36 cellular contexts compared by ENCODE assay signal in genomic region chr19:40162104-40162503, GRCh38. TPM values are rescaled to one million over a fixed set of nuclear protein-coding genes. Genes with fewer than 3 reads are reported as not detected.
"Had no signal": no experiment of that assay in that cellular context is flagged by ENCODE, and none has a peak within 500 bp of the region (broad histone marks: within the 10 kb centered on the region; RNA-seq: fewer than 3 reads in every experiment).

No MANE protein-coding gene starts in this region.

- H3K36me3 ChIP-seq: adrenal gland, ascending aorta, cardiac muscle cell had no signal

- DNase-seq: activated B cell treated with CpG ODN at 0.5 μM for 24 hours; activated CD4-positive, alpha-beta memory T cell treated with anti-CD3 and anti-CD28 coated beads for 36 hours; activated CD4-positive, alpha-beta T cell treated with anti-CD3 and anti-CD28 coated beads for 4 hours; activated CD4-positive, alpha-beta T cell treated with anti-CD3 and anti-CD28 coated beads, Interleukin-2, amount 10 ng/mL, durations not matched to agents 24 days and 14 days; activated CD4-positive, alpha-beta T cell treated with anti-CD3 and anti-CD28 coated beads, Interleukin-2, amount 50 U/mL, for 1 hour; activated CD4-positive, alpha-beta T cell treated with anti-CD3 and anti-CD28 coated beads, Interleukin-2, amount 50 U/mL, for 4 hours; activated CD4-positive, CD25-positive, alpha-beta regulatory T cell treated with anti-CD3 and anti-CD28 coated beads, Interleukin-2, amount 50 U/mL, for 72 hours; activated CD8-positive, alpha-beta memory T cell treated with anti-CD3 and anti-CD28 coated beads, Interleukin-2, amount 50 U/mL, for 4 hours; activated CD8-positive, alpha-beta T cell treated with anti-CD3 and anti-CD28 coated beads for 36 hours; activated effector memory CD4-positive, alpha-beta T cell treated with anti-CD3 and anti-CD28 coated beads, Interleukin-2, amount 50 U/mL, for 16 hours; activated gamma-delta T cell treated with Interleukin-2 at 50 U/mL for 16 hours; activated naive CD4-positive, alpha-beta T cell; activated naive CD4-positive, alpha-beta T cell treated with anti-CD3 and anti-CD28 coated beads for 36 hours; activated naive CD4-positive, alpha-beta T cell treated with anti-CD3 and anti-CD28 coated beads, Interleukin-2, amount 50 U/mL, for 16 hours; activated naive CD8-positive, alpha-beta T cell treated with anti-CD3 and anti-CD28 coated beads for 36 hours; activated T-cell treated with anti-CD3 and anti-CD28 coated beads for 4 hours; activated T-cell treated with anti-CD3 and anti-CD28 coated beads, Interleukin-2, amount 50 U/mL, for 1 hour; activated T-cell treated with anti-CD3 and anti-CD28 coated beads, Interleukin-2, amount 50 U/mL, for 4 hours; activated T-cell treated with anti-CD3 and anti-CD28 coated beads, Interleukin-2, amount 50 U/mL, for 72 hours; amygdala; anterior cingulate cortex; caudate nucleus; T-helper 9 cell had no signal

- H3K9me3 ChIP-seq: adrenal gland, ascending aorta had no signal

- H3K36me3 Mint-ChIP-seq: activated CD4-positive, alpha-beta memory T cell treated with anti-CD3 and anti-CD28 coated beads for 36 hours; activated naive CD4-positive, alpha-beta T cell treated with anti-CD3 and anti-CD28 coated beads, Interleukin-2, amount 50 U/mL, for 72 hours; activated naive CD8-positive, alpha-beta T cell treated with anti-CD3 and anti-CD28 coated beads for 36 hours; brain had no signal

- H3K4me1 Mint-ChIP-seq: activated T-helper 17 cell treated with anti-CD3 and anti-CD28 coated beads, Interleukin-2, amount 50 U/mL, for 72 hours; brain had no signal

- ATAC-seq: activated CD8-positive, alpha-beta T cell treated with anti-CD3 and anti-CD28 coated beads for 36 hours; activated naive CD4-positive, alpha-beta T cell treated with anti-CD3 and anti-CD28 coated beads, Interleukin-2, amount 50 U/mL, for 72 hours; activated T-cell treated with anti-CD3 and anti-CD28 coated beads, Interleukin-2, amount 50 U/mL, for 4 hours; activated T-cell treated with anti-CD3 and anti-CD28 coated beads, Interleukin-2, amount 50 U/mL, for 72 hours; activated T-helper 17 cell treated with anti-CD3 and anti-CD28 coated beads, Interleukin-2, amount 50 U/mL, for 72 hours had no signal

- H3K27me3 ChIP-seq: adrenal gland, ascending aorta, cardiac muscle cell had no signal

- H3K9me3 Mint-ChIP-seq: activated B cell treated with CpG ODN at 0.5 μM for 24 hours; activated CD4-positive, alpha-beta memory T cell treated with anti-CD3 and anti-CD28 coated beads for 36 hours; activated CD4-positive, alpha-beta T cell treated with anti-CD3 and anti-CD28 coated beads, Interleukin-2, amount 10 ng/mL, durations not matched to agents 24 days and 14 days; activated CD8-positive, alpha-beta T cell treated with anti-CD3 and anti-CD28 coated beads for 36 hours; activated naive CD4-positive, alpha-beta T cell treated with anti-CD3 and anti-CD28 coated beads for 36 hours; activated naive CD4-positive, alpha-beta T cell treated with anti-CD3 and anti-CD28 coated beads, Interleukin-2, amount 50 U/mL, for 72 hours; activated naive CD8-positive, alpha-beta T cell treated with anti-CD3 and anti-CD28 coated beads for 36 hours; activated T-cell treated with anti-CD3 and anti-CD28 coated beads, Interleukin-2, amount 50 U/mL, for 4 hours; activated T-cell treated with anti-CD3 and anti-CD28 coated beads, Interleukin-2, amount 50 U/mL, for 72 hours; activated T-helper 1 cell treated with anti-CD3 and anti-CD28 coated beads, Interleukin-12 subunit alpha, Interleukin-12 subunit beta, Interleukin-2, Interleukin-4 antibody, amounts not matched to agents 30 ng/mL and 10 ng/mL and 1 ng/mL, durations not matched to agents 14 hours and 24 hours and 36 hours; activated T-helper 17 cell treated with anti-CD3 and anti-CD28 coated beads, Interleukin-2, amount 50 U/mL, for 72 hours; central memory CD8-positive, alpha-beta T cell; T-helper 1 cell treated with Interleukin-12 subunit alpha and Interleukin-12 subunit beta and Interleukin-4 antibody, amounts not matched to agents 30 μg/mL and 1 μg/mL, for 36 hours; T-helper 2 cell treated with Interferon-gamma antibody and Interleukin-4, amounts not matched to agents 5 μg/mL and 100 μg/mL, for 36 hours had no signal

- H3K4me3 ChIP-seq: adrenal gland, ascending aorta, cardiac muscle cell had no signal

- H3K27me3 Mint-ChIP-seq: activated B cell treated with CpG ODN at 0.5 μM for 24 hours; activated CD4-positive, alpha-beta memory T cell treated with anti-CD3 and anti-CD28 coated beads for 36 hours; activated CD4-positive, alpha-beta T cell treated with anti-CD3 and anti-CD28 coated beads, Interleukin-2, amount 10 ng/mL, durations not matched to agents 24 days and 14 days; activated CD8-positive, alpha-beta T cell treated with anti-CD3 and anti-CD28 coated beads for 36 hours; activated naive CD8-positive, alpha-beta T cell treated with anti-CD3 and anti-CD28 coated beads for 36 hours; activated T-helper 17 cell treated with anti-CD3 and anti-CD28 coated beads, Interleukin-2, amount 50 U/mL, for 72 hours; central memory CD8-positive, alpha-beta T cell had no signal

- H3K4me1 ChIP-seq: ascending aorta had no signal

- H3K27ac ChIP-seq: ascending aorta, cardiac muscle cell, VCaP had no signal

- H3K27ac Mint-ChIP-seq: activated CD4-positive, alpha-beta memory T cell treated with anti-CD3 and anti-CD28 coated beads for 36 hours; activated CD4-positive, alpha-beta T cell treated with anti-CD3 and anti-CD28 coated beads, Interleukin-2, amount 10 ng/mL, durations not matched to agents 24 days and 14 days; activated naive CD8-positive, alpha-beta T cell treated with anti-CD3 and anti-CD28 coated beads for 36 hours; activated T-helper 17 cell treated with anti-CD3 and anti-CD28 coated beads, Interleukin-2, amount 50 U/mL, for 72 hours; T-helper 2 cell treated with Interferon-gamma antibody and Interleukin-4, amounts not matched to agents 5 μg/mL and 100 μg/mL, for 36 hours had no signal

- H3K4me3 Mint-ChIP-seq: activated B cell treated with CpG ODN at 0.5 μM for 24 hours; activated CD4-positive, alpha-beta memory T cell treated with anti-CD3 and anti-CD28 coated beads for 36 hours; activated CD4-positive, alpha-beta T cell treated with anti-CD3 and anti-CD28 coated beads, Interleukin-2, amount 10 ng/mL, durations not matched to agents 24 days and 14 days; activated CD8-positive, alpha-beta T cell treated with anti-CD3 and anti-CD28 coated beads for 36 hours; activated naive CD4-positive, alpha-beta T cell treated with anti-CD3 and anti-CD28 coated beads for 36 hours; activated naive CD8-positive, alpha-beta T cell treated with anti-CD3 and anti-CD28 coated beads for 36 hours; activated T-cell treated with anti-CD3 and anti-CD28 coated beads, Interleukin-2, amount 50 U/mL, for 4 hours; activated T-cell treated with anti-CD3 and anti-CD28 coated beads, Interleukin-2, amount 50 U/mL, for 72 hours; activated T-helper 1 cell treated with anti-CD3 and anti-CD28 coated beads, Interleukin-12 subunit alpha, Interleukin-12 subunit beta, Interleukin-2, Interleukin-4 antibody, amounts not matched to agents 30 ng/mL and 10 ng/mL and 1 ng/mL, durations not matched to agents 14 hours and 24 hours and 36 hours; activated T-helper 17 cell treated with anti-CD3 and anti-CD28 coated beads, Interleukin-2, amount 50 U/mL, for 72 hours; brain; T-helper 1 cell treated with Interleukin-12 subunit alpha and Interleukin-12 subunit beta and Interleukin-4 antibody, amounts not matched to agents 30 μg/mL and 1 μg/mL, for 36 hours; T-helper 2 cell treated with Interferon-gamma antibody and Interleukin-4, amounts not matched to agents 5 μg/mL and 100 μg/mL, for 36 hours had no signal

RNA-seq across cellular contexts. Expression of gene TTC9B, which starts 56.1 kb away (rescaled TPM):
- total RNA-seq: activated B cell treated with CpG ODN at 0.5 μM for 24 hours; activated CD4-positive, alpha-beta memory T cell treated with anti-CD3 and anti-CD28 coated beads for 36 hours; activated CD4-positive, alpha-beta T cell treated with anti-CD3 and anti-CD28 coated beads, Interleukin-2, amount 10 ng/mL, durations not matched to agents 24 days and 14 days; activated CD8-positive, alpha-beta memory T cell treated with anti-CD3 and anti-CD28 coated beads for 36 hours; activated CD8-positive, alpha-beta T cell treated with anti-CD3 and anti-CD28 coated beads for 36 hours; activated naive CD4-positive, alpha-beta T cell treated with anti-CD3 and anti-CD28 coated beads for 36 hours; activated naive CD4-positive, alpha-beta T cell treated with anti-CD3 and anti-CD28 coated beads, Interleukin-2, amount 50 U/mL, for 72 hours; activated naive CD8-positive, alpha-beta T cell treated with anti-CD3 and anti-CD28 coated beads for 36 hours; activated T-cell treated with anti-CD3 and anti-CD28 coated beads, Interleukin-2, amount 50 U/mL, for 4 hours; activated T-cell treated with anti-CD3 and anti-CD28 coated beads, Interleukin-2, amount 50 U/mL, for 72 hours; activated T-helper 1 cell treated with anti-CD3 and anti-CD28 coated beads, Interleukin-12 subunit alpha, Interleukin-12 subunit beta, Interleukin-2, Interleukin-4 antibody, amounts not matched to agents 30 ng/mL and 10 ng/mL and 1 ng/mL, durations not matched to agents 14 hours and 24 hours and 36 hours; ascending aorta; bronchial epithelial cell; cardiac muscle cell had no signal
